In genomic region chr10:47063858-47064257, GRCh38 we compare ENCODE assay signal across 19 cellular contexts.
"Had no signal": no experiment of that assay in that cellular context is flagged by ENCODE, and none has a peak within 500 bp of the region (broad histone marks: within the 10 kb centered on the region; RNA-seq: fewer than 3 reads in every experiment).

No MANE protein-coding gene starts in this region.

- DNase-seq: activated CD4-positive, alpha-beta T cell treated with anti-CD3 and anti-CD28 coated beads for 36 hours; activated CD4-positive, alpha-beta T cell treated with anti-CD3 and anti-CD28 coated beads, Interleukin-2, amount 50 U/mL, for 48 hours; activated gamma-delta T cell; cerebellar nuclear complex; effector CD8-positive, alpha-beta T cell; esophagus squamous epithelium; kidney; posterior cingulate gyrus; retina; stimulated activated naive CD4-positive, alpha-beta T cell; thyroid gland had no signal

- ATAC-seq: activated CD4-positive, alpha-beta T cell treated with anti-CD3 and anti-CD28 coated beads for 36 hours; activated naive CD4-positive, alpha-beta T cell treated with anti-CD3 and anti-CD28 coated beads, Interleukin-2, amount 50 U/mL, for 72 hours; left lobe of liver; natural killer cell treated with Interleukin-12 subunit alpha and Interleukin-12 subunit beta and Interleukin-15 and Interleukin-18, amount 100 ng/mL, for 72 hours had no signal

- H3K36me3 Mint-ChIP-seq: activated naive CD4-positive, alpha-beta T cell treated with anti-CD3 and anti-CD28 coated beads, Interleukin-2, amount 50 U/mL, for 72 hours; mesothelial cell of epicardium; natural killer cell treated with Interleukin-12 subunit alpha and Interleukin-12 subunit beta and Interleukin-15 and Interleukin-18, amount 100 ng/mL, for 72 hours had no signal

- H3K27ac Mint-ChIP-seq: activated CD4-positive, alpha-beta T cell treated with anti-CD3 and anti-CD28 coated beads for 36 hours; activated naive CD4-positive, alpha-beta T cell treated with anti-CD3 and anti-CD28 coated beads, Interleukin-2, amount 50 U/mL, for 72 hours; mesothelial cell of epicardium; natural killer cell treated with Interleukin-12 subunit alpha and Interleukin-12 subunit beta and Interleukin-15 and Interleukin-18, amount 100 ng/mL, for 72 hours had no signal

- H3K27me3 Mint-ChIP-seq: activated CD4-positive, alpha-beta T cell treated with anti-CD3 and anti-CD28 coated beads for 36 hours had no signal

- H3K4me3 Mint-ChIP-seq: activated CD4-positive, alpha-beta T cell treated with anti-CD3 and anti-CD28 coated beads for 36 hours; mesothelial cell of epicardium; natural killer cell treated with Interleukin-12 subunit alpha and Interleukin-12 subunit beta and Interleukin-15 and Interleukin-18, amount 100 ng/mL, for 72 hours had no signal

- H3K9me3 Mint-ChIP-seq: activated naive CD4-positive, alpha-beta T cell treated with anti-CD3 and anti-CD28 coated beads, Interleukin-2, amount 50 U/mL, for 72 hours; mesothelial cell of epicardium; natural killer cell treated with Interleukin-12 subunit alpha and Interleukin-12 subunit beta and Interleukin-15 and Interleukin-18, amount 100 ng/mL, for 72 hours had no signal

- H3K4me1 Mint-ChIP-seq: activated CD4-positive, alpha-beta T cell treated with anti-CD3 and anti-CD28 coated beads for 36 hours had no signal

- H3K4me3 ChIP-seq: adrenal gland, breast epithelium, esophagus squamous epithelium, hepatocyte, lung, thyroid gland had no signal
